In the genomic region with DNA sequence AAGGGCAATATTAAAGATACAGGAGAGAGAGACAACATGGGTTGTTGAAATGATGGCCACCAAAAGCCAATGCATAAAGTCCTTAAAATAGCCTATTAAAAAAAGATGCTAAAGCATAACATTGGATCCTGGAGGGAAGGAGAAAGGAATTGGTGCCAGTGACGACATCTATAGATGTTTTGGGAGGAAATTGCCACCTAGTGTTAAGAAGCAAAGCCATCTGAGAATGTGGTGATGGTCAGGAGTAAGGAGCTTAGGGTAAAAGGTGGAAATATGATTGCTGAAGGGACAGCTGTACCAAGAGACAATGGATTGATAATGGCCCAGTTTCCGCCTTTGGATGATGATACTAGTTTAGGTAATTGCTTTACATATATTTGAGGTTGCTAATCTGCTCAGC, we compare ENCODE assay signal across 26 cellular contexts.
DNase-seq lines count a peak whose midpoint lies in the region; TF ChIP-seq lines count a peak whose summit lies in the region.
"Had no signal": no experiment of that assay in that cellular context is flagged by ENCODE, and none has a peak within 500 bp of the region (broad histone marks: within the 10 kb centered on the region; RNA-seq: fewer than 3 reads in every experiment).

No MANE protein-coding gene starts in this region.

- H3K79me2 ChIP-seq in mammary epithelial cell (ENCODE audit: insufficient read depth, low read length) (no peaks in the 10 kb centered on the region), osteoblast (ENCODE audit: insufficient read depth, low read length) (no peaks in the 10 kb centered on the region)

- in situ Hi-C loops in mammary epithelial cell (cut with MboI; ENCODE audit: low sequenced_read_pairs in 2 of 2): loop anchor here (10.0 to 25.0 kb wide), 2 partner anchors 159 to 571 kb away; no protein-coding TSS in a partner anchor

- TF ChIP-seq POLR2A in Peyer's patch (IDR thresholded peaks at IDR 0.05): no peak

- H3K27me3 ChIP-seq in mammary epithelial cell (ENCODE audit: insufficient read depth, low read length): no peaks in the 10 kb centered on the region
- peaks cover 2% of the 10 kb centered on the region for H3K27me3 ChIP-seq in osteoblast (ENCODE audit: insufficient read depth, low read length)
- H3K27me3 ChIP-seq in Peyer's patch: no peaks in the 10 kb centered on the region
- no peaks in the 10 kb centered on the region for H3K27me3 ChIP-seq in Caco-2 (replicated peaks; ENCODE audit: control insufficient read depth, insufficient read depth, low read length)
- H3K27me3 ChIP-seq: colonic mucosa, right atrium auricular region had no signal

- POLR2A ChIA-PET in Caco-2 (lab: Charles Lee): no interaction called here

- peaks cover 12% of the 10 kb centered on the region for H3K27me3 Mint-ChIP-seq in Caco-2 (ENCODE audit: insufficient read depth, unreplicated experiment)
- H3K27me3 Mint-ChIP-seq in activated CD4-positive, alpha-beta T cell treated with anti-CD3 and anti-CD28 coated beads, Interleukin-2, amount 10 ng/mL, durations not matched to agents 24 days and 14 days: peaks cover 53% of the 10 kb centered on the region
- H3K27me3 Mint-ChIP-seq: type B pancreatic cell had no signal

- TF ChIP-seq CTCF in mammary epithelial cell (conservative IDR thresholded peaks at IDR 0.05 in 1 of 2, IDR thresholded peaks at IDR 0.05 in 1 of 2; ENCODE audit: extremely low read depth in 1 of 2, insufficient read depth in 1 of 2, low read depth in 1 of 2, low read length in 2 of 2): peak; percentile 22 to 28
- TF ChIP-seq CTCF in osteoblast (IDR thresholded peaks at IDR 0.05; ENCODE audit: extremely low read depth, low read depth, low read length): peak; percentile 21
- TF ChIP-seq CTCF in Peyer's patch (IDR thresholded peaks at IDR 0.05): no peak
- no peak for TF ChIP-seq CTCF in Caco-2 (IDR thresholded peaks at IDR 0.05; ENCODE audit: insufficient read depth in 1 of 2, low read depth in 1 of 2, low read length in 1 of 2, severe bottlenecking in 1 of 2, unreplicated experiment in 1 of 2)

- BruUV-seq in mammary epithelial cell (replicated peaks; lab: Mats Ljungman, UMichigan) (no TSS peak), Caco-2 (replicated peaks; lab: Mats Ljungman, UMichigan) (no TSS peak)

- H3K4me3 ChIP-seq in mammary epithelial cell (replicated peaks in 1 of 3; ENCODE audit: insufficient read depth in 1 of 3, low read depth in 2 of 3, low read length in 3 of 3) (no peak overlapping the region), osteoblast (ENCODE audit: insufficient read depth, low read length) (no peak overlapping the region), Peyer's patch (no peak overlapping the region), Caco-2 (ENCODE audit: low read depth, low read length) (no peak overlapping the region)
- H3K4me3 ChIP-seq: colonic mucosa, GM23248, lung, mucosa of descending colon, right atrium auricular region had no signal

- dilution Hi-C loops in mammary epithelial cell (cut with HindIII; ENCODE audit: low sequenced_read_pairs): no loop called here

- no peak overlapping the region for H3K4me3 Mint-ChIP-seq in Caco-2 (ENCODE audit: unreplicated experiment)
- no peak overlapping the region for H3K4me3 Mint-ChIP-seq in activated CD4-positive, alpha-beta T cell treated with anti-CD3 and anti-CD28 coated beads, Interleukin-2, amount 10 ng/mL, durations not matched to agents 24 days and 14 days
- H3K4me3 Mint-ChIP-seq: activated T-cell treated with anti-CD3 and anti-CD28 coated beads, Interleukin-2, amount 50 U/mL, for 72 hours; CD4-positive, alpha-beta T cell; natural killer cell treated with Interleukin-12 subunit alpha and Interleukin-12 subunit beta and Interleukin-15 and Interleukin-18, amount 100 ng/mL, for 72 hours; type B pancreatic cell had no signal

- no peak overlapping the region for H3K4me2 ChIP-seq in mammary epithelial cell (ENCODE audit: insufficient read depth, low read depth, low read length)
- H3K4me2 ChIP-seq in osteoblast (ENCODE audit: insufficient read depth, low read length): no peak overlapping the region

- H2AFZ ChIP-seq in mammary epithelial cell (ENCODE audit: low read depth, low read length) (no peak overlapping the region), osteoblast (ENCODE audit: low read length) (no peak overlapping the region)
- H2AFZ ChIP-seq: GM23248 had no signal

- H3K4me1 ChIP-seq in mammary epithelial cell (ENCODE audit: insufficient read depth, low read length): no peaks in the 10 kb centered on the region
- peaks cover 5% of the 10 kb centered on the region for H3K4me1 ChIP-seq in osteoblast (ENCODE audit: insufficient read depth, low read length)
- no peaks in the 10 kb centered on the region for H3K4me1 ChIP-seq in Peyer's patch
- H3K4me1 ChIP-seq in Caco-2: no peaks in the 10 kb centered on the region
- H3K4me1 ChIP-seq: colonic mucosa, right atrium auricular region had no signal

- TF ChIP-seq EP300 in Ishikawa (IDR thresholded peaks at IDR 0.05; ENCODE audit: borderline replicate concordance): no peak

- H3K27ac Mint-ChIP-seq in Caco-2 (ENCODE audit: unreplicated experiment): no peak overlapping the region
- no peak overlapping the region for H3K27ac Mint-ChIP-seq in activated CD4-positive, alpha-beta T cell treated with anti-CD3 and anti-CD28 coated beads, Interleukin-2, amount 10 ng/mL, durations not matched to agents 24 days and 14 days
- H3K27ac Mint-ChIP-seq: activated T-cell treated with anti-CD3 and anti-CD28 coated beads, Interleukin-2, amount 50 U/mL, for 72 hours; CD4-positive, alpha-beta T cell; natural killer cell treated with Interleukin-12 subunit alpha and Interleukin-12 subunit beta and Interleukin-15 and Interleukin-18, amount 100 ng/mL, for 72 hours; type B pancreatic cell had no signal

- TF ChIP-seq RAD21 in Ishikawa (IDR thresholded peaks at IDR 0.05; ENCODE audit: low read depth): 0 out of 2 replicates have a peak, but pooled peaks have one; percentile 5

- DNase-seq in ELR (ENCODE audit: low read depth) (peak; percentile 25), mammary epithelial cell (no peak), osteoblast (ENCODE audit: insufficient read length, low spot score, missing footprints) (no peak), Peyer's patch (no peak), Caco-2 (no peak)
- no peak for DNase-seq in activated CD4-positive, alpha-beta T cell treated with anti-CD3 and anti-CD28 coated beads, Interleukin-2, amount 10 ng/mL, durations not matched to agents 24 days and 14 days
- DNase-seq: activated naive CD4-positive, alpha-beta T cell treated with Interleukin-2 at 50 U/mL for 16 hours; activated T-cell treated with anti-CD3 and anti-CD28 coated beads, Interleukin-2, amount 50 U/mL, for 72 hours; CD4-positive, alpha-beta T cell; colonic mucosa; effector memory CD4-positive, alpha-beta T cell; EL; GM23248; KBM-7; mucosa of descending colon; NCI-H1417 treated with DMSO at 0.1 percent for 48 hours; NCI-H2107; NCI-H446; SHP77; stimulated activated CD4-positive, alpha-beta T cell treated with anti-CD3 and anti-CD28 coated beads, Interleukin-2, amount 100 ng/mL, for 48 hours; T1000 had no signal

- no peaks in the 10 kb centered on the region for H3K4me1 Mint-ChIP-seq in Caco-2 (ENCODE audit: low read depth, unreplicated experiment)
- H3K4me1 Mint-ChIP-seq in activated CD4-positive, alpha-beta T cell treated with anti-CD3 and anti-CD28 coated beads, Interleukin-2, amount 10 ng/mL, durations not matched to agents 24 days and 14 days: no peaks in the 10 kb centered on the region

- H3K27ac ChIP-seq in mammary epithelial cell (ENCODE audit: insufficient read depth, low read depth, low read length) (no peak overlapping the region), osteoblast (ENCODE audit: low read depth, low read length) (no peak overlapping the region), Peyer's patch (no peak overlapping the region)
- H3K27ac ChIP-seq: colonic mucosa, GM23248, right atrium auricular region had no signal

- no peaks in the 10 kb centered on the region for H3K36me3 ChIP-seq in mammary epithelial cell (ENCODE audit: insufficient read depth, low read length)
- H3K36me3 ChIP-seq in osteoblast (ENCODE audit: insufficient read depth, low read length): no peaks in the 10 kb centered on the region
- H3K36me3 ChIP-seq in Peyer's patch: no peaks in the 10 kb centered on the region
- no peaks in the 10 kb centered on the region for H3K36me3 ChIP-seq in Caco-2 (ENCODE audit: control insufficient read depth, insufficient read depth, low read length)
- H3K36me3 ChIP-seq: colonic mucosa, right atrium auricular region had no signal

- 70% methylated on average over 2 of the region's 2 CpGs for WGBS in mammary epithelial cell (ENCODE audit: low coverage, missing lambda C conversion rate)

- intact Hi-C loops in mammary epithelial cell (cut with micrococcal nuclease) (loop anchor here (1.0 to 10.0 kb wide), 5 partner anchors 56 to 571 kb away; a partner anchor contains a TSS), Caco-2 (cut with micrococcal nuclease; ENCODE audit: unreplicated experiment) (loop anchor here (2.0 to 5.0 kb wide), 2 partner anchors 169 to 571 kb away; no protein-coding TSS in a partner anchor)
- intact Hi-C loops in activated CD4-positive, alpha-beta T cell treated with anti-CD3 and anti-CD28 coated beads, Interleukin-2, amount 10 ng/mL, durations not matched to agents 24 days and 14 days (cut with micrococcal nuclease): loop anchor here (10.0 kb wide), 1 partner anchor 471 kb away; a partner anchor contains a TSS

- CTCF ChIA-PET in mammary epithelial cell (lab: Charles Lee; ENCODE audit: low non-redundant PET) (interaction anchor here (0.8 kb wide), 1 partner anchor 49 kb away, joined by 3 read pairs; no protein-coding TSS in a partner anchor), Caco-2 (lab: Charles Lee) (no interaction called here)

- H3K36me3 Mint-ChIP-seq in Caco-2 (ENCODE audit: insufficient read depth, unreplicated experiment): no peaks in the 10 kb centered on the region
- H3K36me3 Mint-ChIP-seq in activated CD4-positive, alpha-beta T cell treated with anti-CD3 and anti-CD28 coated beads, Interleukin-2, amount 10 ng/mL, durations not matched to agents 24 days and 14 days (ENCODE audit: low read depth): no peaks in the 10 kb centered on the region
- H3K36me3 Mint-ChIP-seq: natural killer cell treated with Interleukin-12 subunit alpha and Interleukin-12 subunit beta and Interleukin-15 and Interleukin-18, amount 100 ng/mL, for 72 hours; type B pancreatic cell had no signal

- H3K9ac ChIP-seq in mammary epithelial cell (ENCODE audit: insufficient read depth, low read length): no peak overlapping the region
- H3K9ac ChIP-seq: GM23248 had no signal

- no peaks in the 10 kb centered on the region for H4K20me1 ChIP-seq in mammary epithelial cell (ENCODE audit: insufficient read depth, low read length)
- no peaks in the 10 kb centered on the region for H4K20me1 ChIP-seq in osteoblast (ENCODE audit: insufficient read depth, low read length)

- H3K9me3 Mint-ChIP-seq in Caco-2 (ENCODE audit: unreplicated experiment): no peaks in the 10 kb centered on the region
- no peaks in the 10 kb centered on the region for H3K9me3 Mint-ChIP-seq in activated CD4-positive, alpha-beta T cell treated with anti-CD3 and anti-CD28 coated beads, Interleukin-2, amount 10 ng/mL, durations not matched to agents 24 days and 14 days
- H3K9me3 Mint-ChIP-seq: activated T-cell treated with anti-CD3 and anti-CD28 coated beads, Interleukin-2, amount 50 U/mL, for 72 hours; CD4-positive, alpha-beta T cell; natural killer cell treated with Interleukin-12 subunit alpha and Interleukin-12 subunit beta and Interleukin-15 and Interleukin-18, amount 100 ng/mL, for 72 hours had no signal

- H3K9me3 ChIP-seq in mammary epithelial cell (replicated peaks; ENCODE audit: insufficient read depth, low read length) (no peaks in the 10 kb centered on the region), osteoblast (ENCODE audit: low read depth, low read length) (no peaks in the 10 kb centered on the region), Peyer's patch (no peaks in the 10 kb centered on the region), Caco-2 (no peaks in the 10 kb centered on the region)
- H3K9me3 ChIP-seq: colonic mucosa, mucosa of descending colon, right atrium auricular region had no signal

Comparison
In these comparisons a context has a peak if more than half of its experiments do, and no peak if none do; other contexts are left out.
1. CTCF ChIP-seq: peak in mammary epithelial cell (2 of 2) and osteoblast (single experiment); none in Peyer's patch (0 of 6) and Caco-2 (0 of 2).